17 cellular contexts compared by ENCODE assay signal in genomic region chr22:40789131-40789530, GRCh38.
"Had no signal": no experiment of that assay in that cellular context is flagged by ENCODE, and none has a peak within 500 bp of the region (broad histone marks: within the 10 kb centered on the region; RNA-seq: fewer than 3 reads in every experiment).

No MANE protein-coding gene starts in this region.

- H3K4me2 ChIP-seq: hepatocyte had no signal

- H3K27ac ChIP-seq: coronary artery, dorsolateral prefrontal cortex, esophagus muscularis mucosa, foreskin keratinocyte, gastroesophageal sphincter, heart left ventricle, hepatocyte, left lung, lower lobe of right lung had no signal

- H3K9me3 ChIP-seq: esophagus muscularis mucosa, gastroesophageal sphincter, heart left ventricle, left lung, lower lobe of right lung had no signal

- H3K4me3 ChIP-seq: coronary artery, dorsolateral prefrontal cortex, esophagus muscularis mucosa, gastroesophageal sphincter, heart left ventricle, hepatocyte, left lung, lower lobe of right lung had no signal

- H3K27me3 ChIP-seq: dorsolateral prefrontal cortex, esophagus muscularis mucosa, foreskin keratinocyte, gastroesophageal sphincter, heart left ventricle, hepatocyte, left lung had no signal

- ATAC-seq: foreskin keratinocyte, gastroesophageal sphincter, heart left ventricle, left cardiac atrium, left lung, left ventricle myocardium superior, lower lobe of right lung had no signal

- H2AFZ ChIP-seq: hepatocyte had no signal

- H3K4me1 ChIP-seq: esophagus muscularis mucosa, gastroesophageal sphincter, heart left ventricle, left lung, lower lobe of right lung had no signal

- DNase-seq: dermis blood vessel endothelial cell; dorsolateral prefrontal cortex; effector CD4-positive, alpha-beta T cell; effector memory CD4-positive, alpha-beta T cell; foreskin keratinocyte; heart left ventricle; hypothalamus; left cardiac atrium; left lung; left ventricle myocardium superior; lower lobe of right lung; mesenchymal stem cell; midbrain had no signal

- H3K79me2 ChIP-seq: hepatocyte had no signal
